Comparison of ENCODE assay signal across 19 cellular contexts in the genomic region with DNA sequence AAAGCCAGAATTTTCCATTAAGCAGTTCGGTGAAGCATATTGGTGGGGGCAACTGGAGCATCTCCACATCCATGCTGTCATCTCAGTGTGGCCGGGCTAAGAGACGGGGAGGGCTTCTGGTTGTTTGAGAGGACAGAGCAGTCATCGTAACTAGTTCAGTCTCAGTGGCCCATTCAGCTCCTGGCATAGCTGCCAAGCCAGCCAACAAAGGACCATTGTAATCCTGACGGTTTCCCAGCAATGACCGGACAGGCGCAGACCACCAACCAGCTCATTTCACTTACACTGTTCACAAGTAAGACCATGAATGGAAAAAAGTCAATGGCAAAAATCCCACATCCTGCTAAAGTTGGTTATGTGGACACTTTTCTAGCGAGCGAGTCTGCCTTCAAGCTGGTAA. TPM values are rescaled to one million over a fixed set of nuclear protein-coding genes. Genes with fewer than 3 reads are reported as not detected.
DNase-seq lines count a peak whose midpoint lies in the region; ATAC-seq and TF ChIP-seq lines count a peak whose summit lies in the region.
"Had no signal": no experiment of that assay in that cellular context is flagged by ENCODE, and none has a peak within 500 bp of the region (broad histone marks: within the 10 kb centered on the region; RNA-seq: fewer than 3 reads in every experiment).

No MANE protein-coding gene starts in this region.

- H3K27me3 ChIP-seq in trophoblast cell (ENCODE audit: insufficient read depth, low read length) (no peaks in the 10 kb centered on the region), vagina (no peaks in the 10 kb centered on the region)
- H3K27me3 ChIP-seq in CD4-positive, alpha-beta T cell (ENCODE audit: control insufficient read depth, insufficient read depth, low read length), result peaks cover 12% of the 10 kb centered on the region

- H3K4ac ChIP-seq in trophoblast cell (ENCODE audit: low read depth, low read length), result no peak overlapping the region

- POLR2A ChIA-PET in activated CD8-positive, alpha-beta T cell treated with anti-CD3 and anti-CD28 coated beads for 36 hours (lab: Charles Lee), result no interaction called here
- POLR2A ChIA-PET in CD4-positive, alpha-beta T cell (lab: Charles Lee), result no interaction called here

- H2BK12ac ChIP-seq in trophoblast cell (ENCODE audit: low read length), result peak overlapping the region; percentile 16

- no peak overlapping the region for H2AK5ac ChIP-seq in trophoblast cell (ENCODE audit: low read length)

- H3K9me3 Mint-ChIP-seq in activated CD8-positive, alpha-beta T cell treated with anti-CD3 and anti-CD28 coated beads for 36 hours, result no peaks in the 10 kb centered on the region
- no peaks in the 10 kb centered on the region for H3K9me3 Mint-ChIP-seq in CD4-positive, alpha-beta T cell
- H3K9me3 Mint-ChIP-seq: activated T-cell treated with anti-CD3 and anti-CD28 coated beads, Interleukin-2, amount 50 U/mL, for 4 hours; stimulated activated naive CD8-positive, alpha-beta T cell treated with anti-CD3 and anti-CD28 coated beads, Interleukin-15, Interleukin-2, amounts not matched to agents 100 ng/mL and 50 ng/mL, for 24 hours had no signal

- no peaks in the 10 kb centered on the region for H3K4me1 Mint-ChIP-seq in activated CD8-positive, alpha-beta T cell treated with anti-CD3 and anti-CD28 coated beads for 36 hours (ENCODE audit: low read depth)
- no peaks in the 10 kb centered on the region for H3K4me1 Mint-ChIP-seq in CD4-positive, alpha-beta T cell (ENCODE audit: low read depth)

- no peak overlapping the region for H3K4me3 Mint-ChIP-seq in activated CD8-positive, alpha-beta T cell treated with anti-CD3 and anti-CD28 coated beads for 36 hours
- no peak overlapping the region for H3K4me3 Mint-ChIP-seq in CD4-positive, alpha-beta T cell
- H3K4me3 Mint-ChIP-seq: activated T-cell treated with anti-CD3 and anti-CD28 coated beads, Interleukin-2, amount 50 U/mL, for 4 hours; stimulated activated naive CD8-positive, alpha-beta T cell treated with anti-CD3 and anti-CD28 coated beads, Interleukin-15, Interleukin-2, amounts not matched to agents 100 ng/mL and 50 ng/mL, for 24 hours had no signal

- no peaks in the 10 kb centered on the region for H3K79me2 ChIP-seq in trophoblast cell (ENCODE audit: control insufficient read depth, insufficient read depth, low read length, poor library complexity)

- H3K23ac ChIP-seq in trophoblast cell (ENCODE audit: low read length), result no peak overlapping the region

- H4K12ac ChIP-seq in trophoblast cell (ENCODE audit: low read depth, low read length), result no peak overlapping the region

- no peak overlapping the region for H3K14ac ChIP-seq in trophoblast cell (ENCODE audit: low read length)

- H3K79me1 ChIP-seq in trophoblast cell (ENCODE audit: low read length), result peaks cover 1% of the 10 kb centered on the region

- no peak overlapping the region for H3K9ac ChIP-seq in trophoblast cell (ENCODE audit: low read length)

- no peaks in the 10 kb centered on the region for H3K36me3 Mint-ChIP-seq in activated CD8-positive, alpha-beta T cell treated with anti-CD3 and anti-CD28 coated beads for 36 hours (ENCODE audit: low read depth)
- no peaks in the 10 kb centered on the region for H3K36me3 Mint-ChIP-seq in CD4-positive, alpha-beta T cell (ENCODE audit: low read depth)

- H3K36me3 ChIP-seq in trophoblast cell (ENCODE audit: control insufficient read depth in 1 of 2, insufficient read depth in 2 of 2, low read length in 2 of 2) (no peaks in the 10 kb centered on the region), vagina (no peaks in the 10 kb centered on the region)

- CTCF ChIA-PET in activated CD8-positive, alpha-beta T cell treated with anti-CD3 and anti-CD28 coated beads for 36 hours (lab: Charles Lee), result interaction anchor here (0.7 to 2.0 kb wide), 5 partner anchors 156 to 475 kb away, joined by 3 to 10 read pairs (median 3); no protein-coding TSS in a partner anchor
- CTCF ChIA-PET in CD4-positive, alpha-beta T cell (lab: Charles Lee), result no interaction called here

- H3K9me3 ChIP-seq in trophoblast cell (ENCODE audit: insufficient read depth, low read depth, low read length) (no peaks in the 10 kb centered on the region), vagina (no peaks in the 10 kb centered on the region)
- no peaks in the 10 kb centered on the region for H3K9me3 ChIP-seq in CD4-positive, alpha-beta T cell (ENCODE audit: control insufficient read depth, low read length)
- H3K9me3 ChIP-seq: A549 had no signal

- WGBS in trophoblast cell (ENCODE audit: extremely low coverage, insufficient coverage, insufficient read length), result no CpG with 5 or more reads among the region's 9 CpGs

- intact Hi-C loops in vagina (cut with DNase I), result no loop called here
- intact Hi-C loops in activated CD8-positive, alpha-beta T cell treated with anti-CD3 and anti-CD28 coated beads for 36 hours (cut with micrococcal nuclease), result loop anchor here (10.0 kb wide), 1 partner anchor 658 kb away; no protein-coding TSS in a partner anchor
- intact Hi-C loops in CD4-positive, alpha-beta T cell (cut with DNase I, micrococcal nuclease), result no loop called here

- H3K4me3 ChIP-seq in trophoblast cell (ENCODE audit: low read depth, low read length), result no peak overlapping the region
- no peak overlapping the region for H3K4me3 ChIP-seq in vagina
- H3K4me3 ChIP-seq: A549 had no signal

- H2AFZ ChIP-seq in trophoblast cell (ENCODE audit: insufficient read depth, low read length, poor library complexity), result no peak overlapping the region

- no peak for TF ChIP-seq CTCF in vagina (IDR thresholded peaks at IDR 0.05)
- TF ChIP-seq CTCF in activated CD8-positive, alpha-beta T cell treated with anti-CD3 and anti-CD28 coated beads for 36 hours (IDR thresholded peaks at IDR 0.05), result no peak
- no peak for TF ChIP-seq CTCF in CD4-positive, alpha-beta T cell (IDR thresholded peaks at IDR 0.05)

- H3K18ac ChIP-seq in trophoblast cell (ENCODE audit: low read length), result no peak overlapping the region

- H3K27ac ChIP-seq in trophoblast cell (ENCODE audit: low read depth, low read length), result no peak overlapping the region
- H3K27ac ChIP-seq in vagina, result no peak overlapping the region
- no peak overlapping the region for H3K27ac ChIP-seq in CD4-positive, alpha-beta T cell (ENCODE audit: low read depth, low read length)
- H3K27ac ChIP-seq: A549 had no signal

- no peak overlapping the region for H3K4me2 ChIP-seq in trophoblast cell (ENCODE audit: low read length)
- H3K4me2 ChIP-seq: A549 had no signal

- no peaks in the 10 kb centered on the region for H3K4me1 ChIP-seq in trophoblast cell (ENCODE audit: control insufficient read depth in 1 of 2, insufficient read depth in 2 of 2, low read length in 2 of 2)
- no peaks in the 10 kb centered on the region for H3K4me1 ChIP-seq in vagina

- H2BK120ac ChIP-seq in trophoblast cell (ENCODE audit: insufficient read depth, low read length, poor library complexity), result peak overlapping the region; percentile 4

- DNase-seq in COLO829 (ENCODE audit: low spot score) (peak; percentile 79), astrocyte of the hippocampus (ENCODE audit: low read depth, low spot score) (peak; percentile 79), hypothalamus (lab: John Stamatoyannopoulos, UW) (peak in 48 of 51 donors; percentile 7 to 91 (median 76)), trophoblast cell (no peak), vagina (ENCODE audit: extremely low spot score in 2 of 2) (no peak), NCI-H2227 (lab: John Stamatoyannopoulos, UW; ENCODE audit: unreplicated experiment) (no peak)
- no peak for DNase-seq in activated CD8-positive, alpha-beta T cell treated with anti-CD3 and anti-CD28 coated beads for 36 hours
- DNase-seq in CD4-positive, alpha-beta T cell, result no peak
- DNase-seq: activated CD4-positive, alpha-beta T cell treated with anti-CD3 and anti-CD28 coated beads for 1 hour; activated CD8-positive, alpha-beta memory T cell treated with anti-CD3 and anti-CD28 coated beads for 24 hours; activated naive CD4-positive, alpha-beta T cell treated with anti-CD3 and anti-CD28 coated beads, Interleukin-2, amount 50 U/mL, for 16 hours; activated T-cell treated with anti-CD3 and anti-CD28 coated beads, Interleukin-2, amount 50 U/mL, for 4 hours; aorta; NCI-H1694 treated with DMSO at 0.1 percent for 48 hours; stimulated activated CD4-positive, alpha-beta T cell treated with anti-CD3 and anti-CD28 coated beads, Interleukin-12 subunit alpha, Interleukin-12 subunit beta, amount 100 ng/mL, for 4 hours; stimulated activated CD4-positive, alpha-beta T cell treated with anti-CD3 and anti-CD28 coated beads, Interleukin-4, amount 100 ng/mL, for 4 hours had no signal

- H3K27me3 Mint-ChIP-seq in activated CD8-positive, alpha-beta T cell treated with anti-CD3 and anti-CD28 coated beads for 36 hours, result peaks cover 12% of the 10 kb centered on the region
- peaks cover 9% of the 10 kb centered on the region for H3K27me3 Mint-ChIP-seq in CD4-positive, alpha-beta T cell

- peak overlapping the region; percentile 26 for H2BK5ac ChIP-seq in trophoblast cell (ENCODE audit: low read depth, low read length, poor library complexity)

- no peak for TF ChIP-seq POLR2A in vagina (IDR thresholded peaks at IDR 0.05)

- H4K91ac ChIP-seq in trophoblast cell (ENCODE audit: low read depth, low read length), result no peak overlapping the region

- no peak overlapping the region for H3K27ac Mint-ChIP-seq in activated CD8-positive, alpha-beta T cell treated with anti-CD3 and anti-CD28 coated beads for 36 hours
- H3K27ac Mint-ChIP-seq in CD4-positive, alpha-beta T cell, result no peak overlapping the region
- H3K27ac Mint-ChIP-seq: stimulated activated naive CD8-positive, alpha-beta T cell treated with anti-CD3 and anti-CD28 coated beads, Interleukin-15, Interleukin-2, amounts not matched to agents 100 ng/mL and 50 ng/mL, for 24 hours had no signal

- ATAC-seq in activated CD8-positive, alpha-beta T cell treated with anti-CD3 and anti-CD28 coated beads for 36 hours, result no peak
- ATAC-seq in CD4-positive, alpha-beta T cell (ENCODE audit: poor library complexity), result no peak
- ATAC-seq: A549; activated T-cell treated with anti-CD3 and anti-CD28 coated beads, Interleukin-2, amount 50 U/mL, for 4 hours; Right ventricle myocardium inferior had no signal

- no peak overlapping the region for H4K8ac ChIP-seq in trophoblast cell (ENCODE audit: low read depth, low read length)

RNA-seq across cellular contexts. Expression of a gene that starts 14.9 kb away (rescaled TPM):
- 44.4 and 47.3 TPM in 2 replicates for polyA plus RNA-seq in trophoblast cell (2013)
- 69.5 TPM for total RNA-seq in vagina
- 100 to 1,000 TPM; 119 to 121 TPM for total RNA-seq in activated CD8-positive, alpha-beta T cell treated with anti-CD3 and anti-CD28 coated beads for 36 hours
- 10 to 100 TPM; 19.4 to 21.6 TPM for total RNA-seq in CD4-positive, alpha-beta T cell

Comparison
In these comparisons a context has a peak if more than half of its experiments do, and no peak if none do; other contexts are left out.
1. DNase-seq: peak in COLO829 (single experiment), astrocyte of the hippocampus (single experiment) and hypothalamus (48 of 51); none in trophoblast cell (0 of 2), vagina (0 of 2), activated CD8-positive, alpha-beta T cell treated with anti-CD3 and anti-CD28 coated beads for 36 hours (single experiment), NCI-H2227 (single experiment) and CD4-positive, alpha-beta T cell (0 of 10).